ENCODE assay signal across 1 cellular context in genomic region chr7:76302299-76303056, GRCh38.
TF ChIP-seq lines count a peak whose summit lies in the region.

TSS of gene HSPB1 (plus strand) at chr7:76302673. CDS start at chr7:76302713, 40 bp downstream.

TF ChIP-seq in K562, 482 proteins besides CTCF, POLR2A, EP300 and RAD21 (continued from another document and continues in another):
- TF ChIP-seq RBM17 (IDR thresholded peaks at IDR 0.05; ENCODE audit: borderline replicate concordance, low read depth, low read length) (no peak), POLR2AphosphoS2 (IDR thresholded peaks at IDR 0.05; ENCODE audit: low read length) (no peak), NFIC (IDR thresholded peaks at IDR 0.05) (peak; percentile 86), ZFP91 (CRISPR knock-in tag; IDR thresholded peaks at IDR 0.05) (no peak), ZBTB8A (IDR thresholded peaks at IDR 0.05; ENCODE audit: partially characterized antibody) (no peak), THAP12 (CRISPR knock-in tag; IDR thresholded peaks at IDR 0.05) (0 out of 2 replicates have a peak, but pooled peaks have one; percentile 18), PRPF4 (IDR thresholded peaks at IDR 0.05; ENCODE audit: insufficient read depth, low read depth, low read length, poor library complexity, severe bottlenecking) (peak; percentile 73), SMC3 (conservative IDR thresholded peaks at IDR 0.05; ENCODE audit: insufficient read depth, low read depth, low read length) (no peak), MTA1 (IDR thresholded peaks at IDR 0.05; ENCODE audit: borderline replicate concordance) (0 out of 2 replicates have a peak, but pooled peaks have one; percentile 14), DMBX1 (CRISPR knock-in tag; IDR thresholded peaks at IDR 0.05; ENCODE audit: borderline replicate concordance) (0 out of 2 replicates have a peak, but pooled peaks have one; percentile 37), SRF (CRISPR knock-in tag; IDR thresholded peaks at IDR 0.05) (peak in 1 of 2 experiments; percentile 85; a peak in 2 of 4 replicates), SMARCE1 (IDR thresholded peaks at IDR 0.05) (0 out of 2 replicates have a peak, but pooled peaks have one; percentile 14), HMBOX1 (IDR thresholded peaks at IDR 0.05) (no peak), ZC3H11A (IDR thresholded peaks at IDR 0.05; ENCODE audit: low read depth, low read length) (no peak), CCNT2 (IDR thresholded peaks at IDR 0.05; ENCODE audit: borderline replicate concordance, extremely low read depth, insufficient read length, low read depth, low read length) (peak; percentile 83), ZNF639 (CRISPR knock-in tag; conservative IDR thresholded peaks at IDR 0.05 in 1 of 2, IDR thresholded peaks at IDR 0.05 in 1 of 2) (peak in 1 of 2 experiments; percentile 62; a peak in 1 of 4 replicates), JUN (IDR thresholded peaks at IDR 0.05; ENCODE audit: borderline replicate concordance, low read depth, low read length) (no peak), JUN (CRISPR knock-in tag; IDR thresholded peaks at IDR 0.05; ENCODE audit: borderline replicate concordance) (no peak), TAF1 (IDR thresholded peaks at IDR 0.05; ENCODE audit: control insufficient read depth, extremely low read depth, insufficient read depth, low read length, severe bottlenecking) (peak; percentile 85), ARID1B (IDR thresholded peaks at IDR 0.05) (peak; percentile 58), ZNF699 (CRISPR knock-in tag; IDR thresholded peaks at IDR 0.05; ENCODE audit: insufficient replicate concordance) (no peak), ZNF239 (CRISPR knock-in tag; IDR thresholded peaks at IDR 0.05) (0 out of 2 replicates have a peak, but pooled peaks have one; percentile 14), TCF3 (CRISPR knock-in tag; IDR thresholded peaks at IDR 0.05) (peak; percentile 35), GMEB1 (CRISPR knock-in tag; IDR thresholded peaks at IDR 0.05) (no peak; the same call in 1 of the 2 replicates), ZBTB26 (CRISPR knock-in tag; IDR thresholded peaks at IDR 0.05) (peak; percentile 63; the same call in 1 of the 2 replicates), HDAC2 (IDR thresholded peaks at IDR 0.05) (peak; percentile 45; the same call in 1 of the 2 replicates), TEAD1 (CRISPR knock-in tag; IDR thresholded peaks at IDR 0.05) (peak; percentile 18 to 54; a peak in 1 of 4 replicates), ERF (CRISPR knock-in tag; IDR thresholded peaks at IDR 0.05) (peak; percentile 73; the same call in 1 of the 2 replicates), SIRT6 (IDR thresholded peaks at IDR 0.05; ENCODE audit: low read depth, low read length) (no peak), ZNF134 (CRISPR knock-in tag; conservative IDR thresholded peaks at IDR 0.05) (peak; percentile 33; the same call in 1 of the 2 replicates), IRF1 (CRISPR knock-in tag; IDR thresholded peaks at IDR 0.05; ENCODE audit: borderline replicate concordance) (peak; percentile 92), U2AF1 (optimal IDR thresholded peaks at IDR 0.05; ENCODE audit: low read depth, low read length) (no peak), HMGN3 (IDR thresholded peaks at IDR 0.05; ENCODE audit: borderline replicate concordance, extremely low read depth, insufficient read length, low read depth, low read length) (peak; percentile 32), BRF1 (IDR thresholded peaks at IDR 0.05; ENCODE audit: borderline replicate concordance, extremely low read depth, insufficient read length) (no peak), PKNOX1 (IDR thresholded peaks at IDR 0.05) (no peak), DACH1 (IDR thresholded peaks at IDR 0.05; ENCODE audit: partially characterized antibody) (peak; percentile 28), SRSF3 (IDR thresholded peaks at IDR 0.05; ENCODE audit: insufficient read depth, low read length) (no peak), ESRRA (IDR thresholded peaks at IDR 0.05; ENCODE audit: borderline replicate concordance, low read depth) (peak; percentile 34; the same call in 1 of the 2 replicates), ZBTB40 (IDR thresholded peaks at IDR 0.05) (peak; percentile 19; the same call in 1 of the 2 replicates), ZBTB40 (CRISPR knock-in tag; IDR thresholded peaks at IDR 0.05) (no peak)
